ENCODE assay signal across 8 cellular contexts in the genomic region with DNA sequence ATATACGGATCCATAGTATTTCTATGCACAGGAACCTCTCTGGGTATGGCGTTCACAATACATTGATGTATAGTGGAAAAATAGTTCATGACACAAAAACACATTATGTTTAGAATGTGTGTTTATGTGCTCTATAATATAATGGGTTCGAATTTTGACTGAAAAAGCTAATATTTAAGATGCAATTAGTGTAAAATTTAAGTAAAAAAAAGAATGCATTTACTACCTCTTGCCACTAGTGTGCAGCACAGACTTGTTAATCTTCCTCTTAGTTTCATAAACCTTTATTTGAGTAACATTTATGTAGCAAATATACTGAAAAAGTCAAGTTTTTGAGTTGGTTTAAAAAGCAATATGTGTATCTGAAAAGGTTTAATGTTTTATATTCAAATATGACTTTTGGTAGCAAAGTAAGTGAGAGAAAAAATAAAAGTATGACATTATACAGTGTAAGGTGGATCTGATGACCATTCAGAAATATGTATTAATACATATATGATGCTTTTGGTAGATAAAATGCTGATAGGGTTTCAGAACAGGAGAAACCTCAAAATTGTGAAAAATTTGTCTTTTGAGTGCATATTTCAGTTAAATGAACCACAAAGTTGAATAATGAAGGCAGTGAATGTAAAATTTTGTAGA. TPM values are rescaled to one million over a fixed set of nuclear protein-coding genes. Genes with fewer than 3 reads are reported as not detected.
DNase-seq lines count a peak whose midpoint lies in the region; ATAC-seq, FAIRE-seq and TF ChIP-seq lines count a peak whose summit lies in the region.

No MANE protein-coding gene starts in this region.

- TF ChIP-seq CTCF in foreskin fibroblast (IDR thresholded peaks at IDR 0.05; ENCODE audit: low read depth, low read length) (peak; percentile 41), upper lobe of left lung (IDR thresholded peaks at IDR 0.05) (peak in 5 of 6 experiments; percentile 22 to 49 (median 41))

- no peak overlapping the region for H3K27ac ChIP-seq in upper lobe of left lung

- no peak for TF ChIP-seq EP300 in upper lobe of left lung (IDR thresholded peaks at IDR 0.05)

- TF ChIP-seq POLR2A in upper lobe of left lung (IDR thresholded peaks at IDR 0.05) = no peak
- no peak for TF ChIP-seq POLR2A in H54 (IDR thresholded peaks at IDR 0.05; ENCODE audit: low read depth, low read length)

- no peak overlapping the region for H3K4me3 ChIP-seq in foreskin fibroblast (ENCODE audit: low read depth in 1 of 2, low read length in 2 of 2)
- no peak overlapping the region for H3K4me3 ChIP-seq in upper lobe of left lung

- no peak for FAIRE-seq in H54 (lab: Jason Lieb, UNC)

- H3K4me1 ChIP-seq in upper lobe of left lung = no peaks in the 10 kb centered on the region

- no peaks in the 10 kb centered on the region for H3K9me3 ChIP-seq in upper lobe of left lung

- DNase-seq in DMS153 treated with DMSO at 0.1 percent for 48 hours (lab: John Stamatoyannopoulos, UW; ENCODE audit: unreplicated experiment) = peak; percentile 39
- DNase-seq in DMS153 (lab: John Stamatoyannopoulos, UW) = no peak
- DNase-seq in SHP77 treated with DMSO at 0.1 percent for 48 hours (lab: John Stamatoyannopoulos, UW) = peak; percentile 26
- peak in 1 of 2 donors; percentile 56 for DNase-seq in foreskin fibroblast
- no peak for DNase-seq in upper lobe of left lung
- no peak for DNase-seq in activated CD4-positive, alpha-beta T cell treated with anti-CD3 and anti-CD28 coated beads, Interleukin-2, amount 50 U/mL, for 48 hours
- DNase-seq in H54 (ENCODE audit: insufficient read length, low spot score) = no peak

- H3K36me3 ChIP-seq in upper lobe of left lung = no peaks in the 10 kb centered on the region

- 31 to 48% methylated on average over 3 of the region's 3 CpGs for WGBS in upper lobe of left lung, 2 donors

- H3K27me3 ChIP-seq in upper lobe of left lung = no peaks in the 10 kb centered on the region

- ATAC-seq in HG03342 (IDR thresholded peaks at IDR 0.05; ENCODE audit: unreplicated experiment) (peak; percentile 69), upper lobe of left lung (ENCODE audit: low FRiP score in 2 of 2) (no peak)

RNA-seq across cellular contexts. Expression of a gene that starts 49.5 kb away (rescaled TPM):
- 10 to 100 TPM in 5 of 6 donors, 1 to 10 TPM in 1; 6.2 to 51.3 (median 20.3) TPM for total RNA-seq in upper lobe of left lung

Comparison
In these comparisons a context has a peak if more than half of its experiments do, and no peak if none do; other contexts are left out.
1. DNase-seq: peak in DMS153 treated with DMSO at 0.1 percent for 48 hours (single experiment) and SHP77 treated with DMSO at 0.1 percent for 48 hours (single experiment); none in DMS153 (single experiment), upper lobe of left lung (0 of 2), activated CD4-positive, alpha-beta T cell treated with anti-CD3 and anti-CD28 coated beads, Interleukin-2, amount 50 U/mL, for 48 hours (0 of 2) and H54 (single experiment).